In the genomic region with DNA sequence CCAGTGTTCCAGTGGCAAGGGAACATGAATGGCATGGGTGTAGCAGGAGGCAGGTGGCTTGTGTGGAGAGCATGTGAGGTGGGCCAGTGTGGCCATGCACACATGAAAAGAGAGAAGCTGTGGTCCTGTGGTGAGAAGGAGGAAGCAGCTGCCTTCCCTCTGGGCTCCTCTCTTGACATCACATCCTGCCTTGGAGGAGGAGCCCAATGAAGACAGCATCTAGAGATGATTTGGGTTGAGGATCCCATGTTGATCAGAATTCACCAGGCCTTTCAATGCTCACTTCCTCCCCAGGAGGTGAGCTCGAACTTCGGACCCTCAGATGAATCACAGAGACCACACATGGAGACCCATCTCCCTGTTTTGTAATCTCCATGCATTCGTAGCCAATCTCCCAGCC, we compare ENCODE assay signal across 12 cellular contexts.
DNase-seq lines count a peak whose midpoint lies in the region; FAIRE-seq and TF ChIP-seq lines count a peak whose summit lies in the region.
"Had no signal": no experiment of that assay in that cellular context is flagged by ENCODE, and none has a peak within 500 bp of the region (broad histone marks: within the 10 kb centered on the region; RNA-seq: fewer than 3 reads in every experiment).

No MANE protein-coding gene starts in this region.

- H3K79me2 ChIP-seq in endothelial cell of umbilical vein (ENCODE audit: control insufficient read depth, insufficient read depth, low read length): no peaks in the 10 kb centered on the region

- H3K4me1 ChIP-seq in BLaER1 (peaks cover 86% of the 10 kb centered on the region), endothelial cell of umbilical vein (ENCODE audit: control insufficient read depth, extremely low read depth, insufficient read depth, low read length) (peaks cover 14% of the 10 kb centered on the region)

- no peaks in the 10 kb centered on the region for H3K9me1 ChIP-seq in endothelial cell of umbilical vein (replicated peaks; ENCODE audit: control insufficient read depth, extremely low read depth, insufficient read depth, low read length)

- POLR2A ChIA-PET in endothelial cell of umbilical vein (lab: Charles Lee): no interaction called here

- H3K9me3 ChIP-seq in BLaER1: no peaks in the 10 kb centered on the region
- H3K9me3 ChIP-seq in endothelial cell of umbilical vein (replicated peaks; ENCODE audit: control insufficient read depth, insufficient read depth, low read length): no peaks in the 10 kb centered on the region
- H3K9me3 ChIP-seq in WERI-Rb-1 (ENCODE audit: severe bottlenecking): no peaks in the 10 kb centered on the region

- CTCF ChIA-PET in endothelial cell of umbilical vein (lab: Charles Lee): interaction anchor here (2.6 kb wide), 1 partner anchor 33 kb away, joined by 10 read pairs; no protein-coding TSS in a partner anchor

- H3K4me2 ChIP-seq in BLaER1 (peak overlapping the region; percentile 91), endothelial cell of umbilical vein (ENCODE audit: insufficient read depth, low read length) (no peak overlapping the region)

- H4K20me1 ChIP-seq in BLaER1: no peaks in the 10 kb centered on the region
- H4K20me1 ChIP-seq in endothelial cell of umbilical vein (replicated peaks; ENCODE audit: control insufficient read depth, extremely low read depth, insufficient read depth, low read length): no peaks in the 10 kb centered on the region

- H3K27ac ChIP-seq in BLaER1 (peak overlapping the region; percentile 97), endothelial cell of umbilical vein (ENCODE audit: insufficient read depth, low read depth, low read length) (no peak overlapping the region), WERI-Rb-1 (no peak overlapping the region)
- H3K27ac ChIP-seq: dorsolateral prefrontal cortex had no signal

- H3K36me3 ChIP-seq in BLaER1: no peaks in the 10 kb centered on the region
- no peaks in the 10 kb centered on the region for H3K36me3 ChIP-seq in endothelial cell of umbilical vein (ENCODE audit: control insufficient read depth in 2 of 2, extremely low read depth in 1 of 2, insufficient read depth in 2 of 2, low read length in 2 of 2)
- no peaks in the 10 kb centered on the region for H3K36me3 ChIP-seq in WERI-Rb-1

- intact Hi-C loops in endothelial cell of umbilical vein (cut with micrococcal nuclease): no loop called here

- no TSS peak for BruUV-seq in endothelial cell of umbilical vein (replicated peaks; lab: Mats Ljungman, UMichigan)

- H3K9ac ChIP-seq in BLaER1 (peak overlapping the region; percentile 74), endothelial cell of umbilical vein (replicated peaks; ENCODE audit: extremely low read depth, insufficient read depth, low read length) (no peak overlapping the region)

- no peaks in the 10 kb centered on the region for H3K27me3 ChIP-seq in BLaER1
- no peaks in the 10 kb centered on the region for H3K27me3 ChIP-seq in endothelial cell of umbilical vein (ENCODE audit: control insufficient read depth in 2 of 2, insufficient read depth in 2 of 2, low read length in 2 of 2)
- H3K27me3 ChIP-seq in WERI-Rb-1 (ENCODE audit: insufficient read depth, low read depth, severe bottlenecking): no peaks in the 10 kb centered on the region
- H3K27me3 ChIP-seq: dorsolateral prefrontal cortex had no signal

- no peak for TF ChIP-seq POLR2A in endothelial cell of umbilical vein (IDR thresholded peaks at IDR 0.05; ENCODE audit: low read depth, low read length)

- DNase-seq in GM19239 (ENCODE audit: insufficient read length, low spot score): peak; percentile 39
- DNase-seq in RPMI8226: peak; percentile 37
- no peak for DNase-seq in endothelial cell of umbilical vein (ENCODE audit: low read depth, low spot score)
- DNase-seq in NCI-H1417 treated with DMSO at 0.1 percent for 48 hours (lab: John Stamatoyannopoulos, UW): no peak
- DNase-seq in WERI-Rb-1: no peak
- no peak for DNase-seq in NK-92 (lab: John Stamatoyannopoulos, UW; ENCODE audit: unreplicated experiment)
- no peak for DNase-seq in NCI-H2196 (lab: John Stamatoyannopoulos, UW; ENCODE audit: unreplicated experiment)
- DNase-seq: activated CD8-positive, alpha-beta memory T cell treated with anti-CD3 and anti-CD28 coated beads for 24 hours; dorsolateral prefrontal cortex; H9; NCI-H2081 had no signal

- H2AFZ ChIP-seq in endothelial cell of umbilical vein (ENCODE audit: low read depth, low read length): no peak overlapping the region

- no peak for TF ChIP-seq CTCF in endothelial cell of umbilical vein (IDR thresholded peaks at IDR 0.05; ENCODE audit: extremely low read depth in 1 of 2, insufficient read depth in 1 of 2, low read depth in 1 of 2, low read length in 2 of 2)
- TF ChIP-seq CTCF in WERI-Rb-1 (IDR thresholded peaks at IDR 0.05; ENCODE audit: low read depth, low read length): no peak

- FAIRE-seq in GM19239 (lab: Jason Lieb, UNC): peak; percentile 78
- peak; percentile 18 for FAIRE-seq in endothelial cell of umbilical vein (lab: Jason Lieb, UNC)

- H3K4me3 ChIP-seq in BLaER1 (no peak overlapping the region), endothelial cell of umbilical vein (replicated peaks in 1 of 3; ENCODE audit: insufficient read depth in 1 of 3, low read depth in 1 of 3, low read length in 3 of 3) (no peak overlapping the region), WERI-Rb-1 (ENCODE audit: low read depth, low read length) (no peak overlapping the region)
- H3K4me3 ChIP-seq: dorsolateral prefrontal cortex had no signal

- dilution Hi-C loops in endothelial cell of umbilical vein (cut with MboI; ENCODE audit: extremely low pct_ligation_motif_present, low sequenced_read_pairs): no loop called here

TF ChIP-seq in endothelial cell of umbilical vein, 7 proteins besides CTCF, POLR2A, EP300 and RAD21:
- TF ChIP-seq POLR2AphosphoS5 (IDR thresholded peaks at IDR 0.05; ENCODE audit: insufficient read depth, low read depth, low read length): no peak
- no peak for TF ChIP-seq FOS (IDR thresholded peaks at IDR 0.05; ENCODE audit: borderline replicate concordance, insufficient read depth, low read length)
- no peak for TF ChIP-seq MYC (IDR thresholded peaks at IDR 0.05; ENCODE audit: low read depth, low read length)
- TF ChIP-seq JUN (IDR thresholded peaks at IDR 0.05; ENCODE audit: borderline replicate concordance, insufficient read depth, insufficient read length, low read depth): no peak
- TF ChIP-seq GATA2 (IDR thresholded peaks at IDR 0.05; ENCODE audit: insufficient read depth, insufficient read length, low read depth, low read length): no peak
- TF ChIP-seq, protein P1, sequence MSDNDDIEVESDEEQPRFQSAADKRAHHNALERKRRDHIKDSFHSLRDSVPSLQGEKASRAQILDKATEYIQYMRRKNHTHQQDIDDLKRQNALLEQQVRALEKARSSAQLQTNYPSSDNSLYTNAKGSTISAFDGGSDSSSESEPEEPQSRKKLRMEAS (IDR thresholded peaks at IDR 0.05; ENCODE audit: insufficient read depth, insufficient read length): no peak
- TF ChIP-seq EZH2 (IDR thresholded peaks at IDR 0.05; ENCODE audit: borderline replicate concordance, low read depth, low read length, severe bottlenecking): no peak

Comparison
In these comparisons a context has a peak if more than half of its experiments do, and no peak if none do; other contexts are left out.
1. DNase-seq: peak in GM19239 (single experiment) and RPMI8226 (single experiment); none in endothelial cell of umbilical vein (single experiment), NCI-H1417 treated with DMSO at 0.1 percent for 48 hours (single experiment), WERI-Rb-1 (single experiment), NK-92 (single experiment) and NCI-H2196 (single experiment).